Comparison of ENCODE assay signal across 17 cellular contexts in genomic region chr10:115665549-115665948, GRCh38.
A peak's percentile ranks its signal among the peaks of the same experiment; 100 is the strongest.
DNase-seq lines count a peak whose midpoint lies in the region; ATAC-seq, FAIRE-seq and TF ChIP-seq lines count a peak whose summit lies in the region.
"Had no signal": no experiment of that assay in that cellular context is flagged by ENCODE, and none has a peak within 500 bp of the region (broad histone marks: within the 10 kb centered on the region; RNA-seq: fewer than 3 reads in every experiment).

No MANE protein-coding gene starts in this region.

- no peak for TF ChIP-seq POLR2A in GM12878 (IDR thresholded peaks at IDR 0.05; ENCODE audit: low read depth, low read length)

- peak; percentile 8 for DNase-seq in DMS53 (lab: John Stamatoyannopoulos, UW)
- no peak for DNase-seq in DMS53 treated with DMSO at 0.1 percent for 48 hours (lab: John Stamatoyannopoulos, UW; ENCODE audit: unreplicated experiment)
- no peak for DNase-seq in GM12878 (ENCODE audit: low read depth, low spot score)
- peak; percentile 42 for DNase-seq in kidney tubule cell (ENCODE audit: low spot score)
- DNase-seq in neural progenitor cell (ENCODE audit: low spot score): no peak
- DNase-seq in NCI-H1092 treated with DMSO at 0.1 percent for 48 hours (lab: John Stamatoyannopoulos, UW): no peak
- no peak for DNase-seq in NCI-H2081 (lab: John Stamatoyannopoulos, UW)
- DNase-seq: DMS 273 treated with DMSO at 0.1 percent for 48 hours; NCI-H1105; NCI-H2081 treated with DMSO at 0.1 percent for 48 hours; NK-92 treated with Interleukin-12 subunit alpha and Interleukin-12 subunit beta, amount 100 ng/mL, for 24 hours; Peyer's patch; Right ventricle myocardium superior had no signal

- no peak overlapping the region for H3K4me3 Mint-ChIP-seq in neural progenitor cell
- H3K4me3 Mint-ChIP-seq: B cell had no signal

- H3K9me3 ChIP-seq in GM12878 (replicated peaks; ENCODE audit: control insufficient read depth, insufficient read depth, low read length): no peaks in the 10 kb centered on the region
- no peaks in the 10 kb centered on the region for H3K9me3 ChIP-seq in neural progenitor cell (ENCODE audit: low read depth)
- H3K9me3 ChIP-seq: Peyer's patch had no signal

- no peaks in the 10 kb centered on the region for H3K36me3 ChIP-seq in GM12878 (ENCODE audit: control insufficient read depth in 2 of 2, insufficient read depth in 2 of 2, low read length in 1 of 2)
- H3K36me3 ChIP-seq in neural progenitor cell: no peaks in the 10 kb centered on the region
- H3K36me3 ChIP-seq: Peyer's patch had no signal

- no peaks in the 10 kb centered on the region for H3K4me1 Mint-ChIP-seq in neural progenitor cell
- H3K4me1 Mint-ChIP-seq: B cell had no signal

- no peak for FAIRE-seq in GM12878 (lab: Jason Lieb, UNC)
- FAIRE-seq: H1 had no signal

- H3K4me3 ChIP-seq in GM12878 (no peak overlapping the region), neural progenitor cell (no peak overlapping the region)
- H3K4me3 ChIP-seq: Peyer's patch had no signal

- H3K27ac Mint-ChIP-seq in neural progenitor cell: no peak overlapping the region
- H3K27ac Mint-ChIP-seq: B cell had no signal

- no TSS peak for BruUV-seq in GM12878 (replicated peaks; lab: Mats Ljungman, UMichigan)

- no peaks in the 10 kb centered on the region for H3F3A ChIP-seq in neural progenitor cell (ENCODE audit: low read depth)

- H2AFZ ChIP-seq in GM12878 (ENCODE audit: control insufficient read depth, low read depth, low read length) (no peak overlapping the region), neural progenitor cell (replicated peaks) (no peak overlapping the region)

- WGBS in GM12878 (ENCODE audit: insufficient coverage, insufficient replicate concordance, low lambda C conversion rate, missing lambda C conversion rate): 0% methylated on average over 2 of the region's 2 CpGs

- H3K9ac ChIP-seq in GM12878 (ENCODE audit: control insufficient read depth, insufficient read depth, low read length) (no peak overlapping the region), neural progenitor cell (no peak overlapping the region)

- intact Hi-C loops in GM12878 (cut with micrococcal nuclease; ENCODE audit: unreplicated experiment): no loop called here

- H3K27me3 Mint-ChIP-seq in neural progenitor cell (ENCODE audit: insufficient read depth, low read depth): no peaks in the 10 kb centered on the region
- H3K27me3 Mint-ChIP-seq: B cell had no signal

- in situ Hi-C loops in GM12878 (cut with MboI): no loop called here

- SMC1A ChIA-PET in GM12878 (lab: Charles Lee; ENCODE audit: uncharacterized antibody, unreplicated experiment): no interaction called here

- no peak overlapping the region for H3K4me2 ChIP-seq in GM12878 (ENCODE audit: control insufficient read depth, insufficient read depth)
- no peak overlapping the region for H3K4me2 ChIP-seq in neural progenitor cell

- H3K36me3 Mint-ChIP-seq in neural progenitor cell: no peaks in the 10 kb centered on the region

- no peaks in the 10 kb centered on the region for H3K9me3 Mint-ChIP-seq in neural progenitor cell

- H4K20me1 ChIP-seq in GM12878 (ENCODE audit: control insufficient read depth, insufficient read depth) (no peaks in the 10 kb centered on the region), neural progenitor cell (ENCODE audit: low read depth) (no peaks in the 10 kb centered on the region)

- H3K27me3 ChIP-seq in GM12878 (replicated peaks in 1 of 2; ENCODE audit: control insufficient read depth in 2 of 2, insufficient read depth in 2 of 2, low read length in 1 of 2) (no peaks in the 10 kb centered on the region), neural progenitor cell (no peaks in the 10 kb centered on the region)
- H3K27me3 ChIP-seq: Peyer's patch had no signal

- TF ChIP-seq RAD21 in GM12878 (IDR thresholded peaks at IDR 0.05; ENCODE audit: insufficient read depth, low read depth, low read length): no peak

- no peaks in the 10 kb centered on the region for H3K4me1 ChIP-seq in GM12878 (ENCODE audit: control insufficient read depth, insufficient read depth, low read length)
- H3K4me1 ChIP-seq in neural progenitor cell: no peaks in the 10 kb centered on the region
- H3K4me1 ChIP-seq: Peyer's patch had no signal

- POLR2A ChIA-PET in GM12878 (lab: Charles Lee): no interaction called here

- RAD21 ChIA-PET in GM12878 (lab: Charles Lee; ENCODE audit: unreplicated experiment): no interaction called here

- CTCF ChIA-PET in GM12878 (lab: Yijun Ruan, JAX): no interaction called here

- ATAC-seq in GM12878 (peak; percentile 44; the same call in 2 of the 3 replicates), GM21529 (IDR thresholded peaks at IDR 0.05; ENCODE audit: unreplicated experiment) (no peak)

- H3K27ac ChIP-seq in GM12878 (ENCODE audit: control insufficient read depth, insufficient read depth): no peak overlapping the region
- no peak overlapping the region for H3K27ac ChIP-seq in neural progenitor cell
- H3K27ac ChIP-seq: 22Rv1, Peyer's patch had no signal

- no peaks in the 10 kb centered on the region for H3K79me2 ChIP-seq in GM12878 (ENCODE audit: control insufficient read depth, insufficient read depth, low read length)
- H3K79me2 ChIP-seq in neural progenitor cell (ENCODE audit: low read depth): no peaks in the 10 kb centered on the region

- TF ChIP-seq EP300 in GM12878 (IDR thresholded peaks at IDR 0.05; ENCODE audit: borderline replicate concordance in 1 of 2, control insufficient read depth in 1 of 2, low read depth in 2 of 2, low read length in 2 of 2): no peak

- TF ChIP-seq CTCF in GM12878 (IDR thresholded peaks at IDR 0.05 in 2 of 3, conservative IDR thresholded peaks at IDR 0.05 in 1 of 3; ENCODE audit: control insufficient read depth in 2 of 3, extremely low read depth in 1 of 3, insufficient read depth in 1 of 3, low read depth in 3 of 3, low read length in 3 of 3) (no peak), neural progenitor cell (IDR thresholded peaks at IDR 0.05) (no peak)

TF ChIP-seq in GM12878, 131 proteins besides CTCF, POLR2A, EP300 and RAD21 (continues in another document):
- no peak for TF ChIP-seq CBX5 (IDR thresholded peaks at IDR 0.05; ENCODE audit: low read depth)
- no peak for TF ChIP-seq ZBED1 (IDR thresholded peaks at IDR 0.05; ENCODE audit: borderline replicate concordance)
- TF ChIP-seq BCLAF1 (IDR thresholded peaks at IDR 0.05): no peak
- TF ChIP-seq SMARCA5 (IDR thresholded peaks at IDR 0.05): no peak
- no peak for TF ChIP-seq ATF3 (IDR thresholded peaks at IDR 0.05; ENCODE audit: borderline replicate concordance, extremely low read depth, low read depth, low read length)
- no peak for TF ChIP-seq JUND (IDR thresholded peaks at IDR 0.05; ENCODE audit: low read depth, low read length)
- no peak for TF ChIP-seq E2F8 (IDR thresholded peaks at IDR 0.05; ENCODE audit: low read depth, partially characterized antibody)
- TF ChIP-seq FOXM1 (IDR thresholded peaks at IDR 0.05; ENCODE audit: low read depth, low read length): no peak
- no peak for TF ChIP-seq MTA3 (IDR thresholded peaks at IDR 0.05; ENCODE audit: borderline replicate concordance, low read length)

Comparison
In these comparisons a context has a peak if more than half of its experiments do, and no peak if none do; other contexts are left out.
1. DNase-seq: peak in DMS53 (single experiment) and kidney tubule cell (single experiment); none in DMS53 treated with DMSO at 0.1 percent for 48 hours (single experiment), GM12878 (single experiment), neural progenitor cell (single experiment), NCI-H1092 treated with DMSO at 0.1 percent for 48 hours (single experiment) and NCI-H2081 (0 of 2).